In the genomic region with DNA sequence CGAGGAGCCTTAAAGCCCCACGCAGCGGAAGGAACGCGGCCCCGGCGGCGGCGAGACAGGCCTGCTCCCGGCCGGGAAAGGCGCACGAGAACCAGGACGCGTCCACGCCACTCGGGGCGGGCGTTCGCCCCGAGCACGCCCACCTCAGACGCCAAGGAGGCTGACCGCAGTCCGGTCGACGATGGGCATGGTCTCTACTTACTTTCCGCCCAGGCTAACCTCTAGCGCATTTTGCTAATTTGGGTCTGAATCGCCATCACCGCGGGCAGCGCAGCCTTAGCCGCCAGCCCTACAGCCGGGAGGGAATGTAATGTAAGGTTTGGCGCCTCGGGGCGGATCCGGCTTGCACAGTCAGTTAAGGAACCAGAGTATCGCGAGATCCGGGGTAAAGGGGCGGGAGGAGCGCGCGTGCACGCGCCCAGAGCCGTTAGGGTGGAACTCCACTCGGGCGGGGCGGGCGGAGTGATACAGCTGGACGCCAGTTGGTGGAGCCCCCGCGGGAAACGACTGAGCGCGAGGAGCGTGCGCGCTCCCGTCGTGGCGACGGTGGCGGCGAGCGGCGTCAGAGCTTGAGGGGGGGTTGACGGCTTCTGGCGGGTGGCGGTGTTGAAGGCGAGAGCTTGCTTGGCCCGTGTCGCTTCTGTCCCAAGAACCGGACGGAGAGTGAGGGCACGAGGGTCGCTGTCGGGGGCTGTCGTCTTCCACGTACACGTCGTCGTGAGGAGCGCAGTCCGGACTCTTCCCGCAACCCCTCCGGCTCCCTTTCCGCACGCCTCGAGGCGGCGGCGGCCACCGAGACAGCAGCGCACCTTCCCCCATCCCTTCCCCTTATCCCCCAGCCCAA, we compare ENCODE assay signal across 8 cellular contexts.
A peak's percentile ranks its signal among the peaks of the same experiment; 100 is the strongest.
DNase-seq lines count a peak whose midpoint lies in the region; ATAC-seq lines count a peak whose summit lies in the region.

A gene with protein sequence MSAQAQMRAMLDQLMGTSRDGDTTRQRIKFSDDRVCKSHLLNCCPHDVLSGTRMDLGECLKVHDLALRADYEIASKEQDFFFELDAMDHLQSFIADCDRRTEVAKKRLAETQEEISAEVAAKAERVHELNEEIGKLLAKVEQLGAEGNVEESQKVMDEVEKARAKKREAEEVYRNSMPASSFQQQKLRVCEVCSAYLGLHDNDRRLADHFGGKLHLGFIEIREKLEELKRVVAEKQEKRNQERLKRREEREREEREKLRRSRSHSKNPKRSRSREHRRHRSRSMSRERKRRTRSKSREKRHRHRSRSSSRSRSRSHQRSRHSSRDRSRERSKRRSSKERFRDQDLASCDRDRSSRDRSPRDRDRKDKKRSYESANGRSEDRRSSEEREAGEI (plus strand): TSS at position 529 of the 844 bp plus-strand sequence. CDS start 368 bp downstream, outside the sequence.

- DNase-seq in CMK (ENCODE audit: low read depth) (peak; percentile 91), HS-5 (ENCODE audit: low read depth) (peak; percentile 87), medulla oblongata (ENCODE audit: extremely low spot score) (peak; percentile 99)
- peak; percentile 99 for DNase-seq in NK-92 treated with Interleukin-12 subunit alpha and Interleukin-12 subunit beta, amount 100 ng/mL, for 24 hours (lab: John Stamatoyannopoulos, UW)
- DNase-seq in activated CD8-positive, alpha-beta memory T cell treated with anti-CD3 and anti-CD28 coated beads for 24 hours: peak; percentile 100
- peak; percentile 99 for DNase-seq in effector CD8-positive, alpha-beta T cell (lab: John Stamatoyannopoulos, UW)
- peak; percentile 99 for DNase-seq in stimulated activated CD8-positive, alpha-beta memory T cell treated with anti-CD3 and anti-CD28 coated beads, Interleukin-12 subunit alpha, Interleukin-12 subunit beta, amount 100 ng/mL, for 1 hour (ENCODE audit: low read depth)

- peak; percentile 76 for ATAC-seq in GM19468 (IDR thresholded peaks at IDR 0.05; ENCODE audit: extremely low read depth, unreplicated experiment)

Comparison
In these comparisons a context has a peak if more than half of its experiments do, and no peak if none do; other contexts are left out.
1. Peak in every context shown above with its lines: DNase-seq and ATAC-seq.